ENCODE assay signal across 27 cellular contexts in genomic region chrX:65608021-65608420, GRCh38. TPM values are rescaled to one million over a fixed set of nuclear protein-coding genes. Genes with fewer than 3 reads are reported as not detected.
A peak's percentile ranks its signal among the peaks of the same experiment; 100 is the strongest.
DNase-seq lines count a peak whose midpoint lies in the region; ATAC-seq, FAIRE-seq and TF ChIP-seq lines count a peak whose summit lies in the region.
"Had no signal": no experiment of that assay in that cellular context is flagged by ENCODE, and none has a peak within 500 bp of the region (broad histone marks: within the 10 kb centered on the region; RNA-seq: fewer than 3 reads in every experiment).

No MANE protein-coding gene starts in this region.

- DNase-seq in stimulated activated naive CD8-positive, alpha-beta T cell treated with anti-CD3 and anti-CD28 coated beads, Interleukin-15, amount 100 ng/mL, for 72 hours: no peak
- no peak for DNase-seq in keratinocyte (ENCODE audit: low read depth, low spot score)
- no peak for DNase-seq in stimulated activated naive CD4-positive, alpha-beta T cell (lab: John Stamatoyannopoulos, UW)
- DNase-seq in tibial nerve (ENCODE audit: low spot score in 2 of 2): no peak
- DNase-seq: activated CD4-positive, alpha-beta T cell treated with anti-CD3 and anti-CD28 coated beads, Interleukin-2, amount 50 U/mL, for 48 hours; activated T-cell treated with anti-CD3 and anti-CD28 coated beads, Interleukin-2, amount 50 U/mL, for 24 hours; body of pancreas; DMS 273 treated with DMSO at 0.1 percent for 48 hours; effector CD8-positive, alpha-beta T cell; GOT3; kidney glomerular epithelial cell; mesendoderm; naive thymus-derived CD8-positive, alpha-beta T cell; NCI-H1105; NCI-H510A; NK-92 treated with Interleukin-12 subunit alpha and Interleukin-12 subunit beta, amount 100 ng/mL, for 24 hours; right lobe of liver; SIG-M5; stimulated activated CD4-positive, alpha-beta T cell treated with anti-CD3 and anti-CD28 coated beads, Interleukin-15, amount 100 ng/mL, for 24 hours; substantia nigra had no signal

- no peaks in the 10 kb centered on the region for H3K9me3 Mint-ChIP-seq in stimulated activated naive CD8-positive, alpha-beta T cell treated with anti-CD3 and anti-CD28 coated beads, Interleukin-15, Interleukin-2, amounts not matched to agents 100 ng/mL and 50 ng/mL, for 24 hours
- H3K9me3 Mint-ChIP-seq in stimulated activated naive CD8-positive, alpha-beta T cell treated with anti-CD3 and anti-CD28 coated beads, Interleukin-15, amount 100 ng/mL, for 72 hours: peaks cover 11 to 15% of the 10 kb centered on the region in 2 donors
- peaks cover 4% of the 10 kb centered on the region for H3K9me3 Mint-ChIP-seq in activated T-helper 17 cell treated with anti-CD3 and anti-CD28 coated beads, Interleukin-2, amount 50 U/mL, for 72 hours
- H3K9me3 Mint-ChIP-seq in stimulated activated memory B cell treated with anti-CD40 and anti-IgM and Interleukin-4, amounts not matched to agents 10 μg/mL and 1 μg/mL and 100 μg/mL, for 72 hours: peaks cover 3% of the 10 kb centered on the region
- H3K9me3 Mint-ChIP-seq: activated T-cell treated with anti-CD3 and anti-CD28 coated beads, Interleukin-2, amount 50 U/mL, for 24 hours had no signal

- ATAC-seq in stimulated activated naive CD8-positive, alpha-beta T cell treated with anti-CD3 and anti-CD28 coated beads, Interleukin-15, amount 100 ng/mL, for 72 hours: no peak
- no peak for ATAC-seq in activated T-helper 17 cell treated with anti-CD3 and anti-CD28 coated beads, Interleukin-2, amount 50 U/mL, for 72 hours (replicated peaks)
- ATAC-seq in stimulated activated memory B cell treated with anti-CD40 and anti-IgM and Interleukin-4, amounts not matched to agents 10 μg/mL and 1 μg/mL and 100 μg/mL, for 72 hours: no peak
- ATAC-seq: body of pancreas; HepG2; naive thymus-derived CD8-positive, alpha-beta T cell; Panc1 had no signal

- H3K4me3 ChIP-seq in keratinocyte (ENCODE audit: control insufficient read depth in 2 of 3, extremely low read depth in 1 of 3, insufficient read depth in 2 of 3, low read depth in 1 of 3, low read length in 3 of 3) (no peak overlapping the region), tibial nerve (no peak overlapping the region)
- H3K4me3 ChIP-seq: body of pancreas, right lobe of liver had no signal

- H3K4me1 ChIP-seq in keratinocyte (ENCODE audit: control insufficient read depth, extremely low read depth, insufficient read depth, low read length) (peaks cover 26% of the 10 kb centered on the region), tibial nerve (peaks cover 0 to 15% (median 0%) of the 10 kb centered on the region in 4 donors)
- H3K4me1 ChIP-seq: body of pancreas, parathyroid adenoma had no signal

- no peaks in the 10 kb centered on the region for H3K27me3 Mint-ChIP-seq in stimulated activated naive CD8-positive, alpha-beta T cell treated with anti-CD3 and anti-CD28 coated beads, Interleukin-15, Interleukin-2, amounts not matched to agents 100 ng/mL and 50 ng/mL, for 24 hours
- H3K27me3 Mint-ChIP-seq in stimulated activated naive CD8-positive, alpha-beta T cell treated with anti-CD3 and anti-CD28 coated beads, Interleukin-15, amount 100 ng/mL, for 72 hours: no peaks in the 10 kb centered on the region
- no peaks in the 10 kb centered on the region for H3K27me3 Mint-ChIP-seq in activated T-helper 17 cell treated with anti-CD3 and anti-CD28 coated beads, Interleukin-2, amount 50 U/mL, for 72 hours
- H3K27me3 Mint-ChIP-seq in stimulated activated memory B cell treated with anti-CD40 and anti-IgM and Interleukin-4, amounts not matched to agents 10 μg/mL and 1 μg/mL and 100 μg/mL, for 72 hours: no peaks in the 10 kb centered on the region
- H3K27me3 Mint-ChIP-seq: naive thymus-derived CD8-positive, alpha-beta T cell had no signal

- peaks cover 74% of the 10 kb centered on the region for H3K4me1 Mint-ChIP-seq in stimulated activated naive CD8-positive, alpha-beta T cell treated with anti-CD3 and anti-CD28 coated beads, Interleukin-15, Interleukin-2, amounts not matched to agents 100 ng/mL and 50 ng/mL, for 24 hours (ENCODE audit: low read depth)
- H3K4me1 Mint-ChIP-seq in stimulated activated naive CD8-positive, alpha-beta T cell treated with anti-CD3 and anti-CD28 coated beads, Interleukin-15, amount 100 ng/mL, for 72 hours: peaks cover 53% of the 10 kb centered on the region
- H3K4me1 Mint-ChIP-seq in activated T-helper 17 cell treated with anti-CD3 and anti-CD28 coated beads, Interleukin-2, amount 50 U/mL, for 72 hours: peaks cover 36% of the 10 kb centered on the region
- H3K4me1 Mint-ChIP-seq in stimulated activated memory B cell treated with anti-CD40 and anti-IgM and Interleukin-4, amounts not matched to agents 10 μg/mL and 1 μg/mL and 100 μg/mL, for 72 hours: peaks cover 8% of the 10 kb centered on the region

- no peak for TF ChIP-seq POLR2A in tibial nerve (IDR thresholded peaks at IDR 0.05)

- WGBS in tibial nerve, 2 donors: 51 to 64% methylated on average over 3 of the region's 3 CpGs

- TF ChIP-seq EP300 in tibial nerve (IDR thresholded peaks at IDR 0.05): no peak

- TF ChIP-seq CTCF in keratinocyte (optimal IDR thresholded peaks at IDR 0.05 in 1 of 3, IDR thresholded peaks at IDR 0.05 in 1 of 3, conservative IDR thresholded peaks at IDR 0.05 in 1 of 3; ENCODE audit: extremely low read depth in 1 of 3, insufficient read depth in 2 of 3, low read length in 3 of 3) (no peak), tibial nerve (IDR thresholded peaks at IDR 0.05) (no peak)

- H3K9ac ChIP-seq in keratinocyte (ENCODE audit: control insufficient read depth, extremely low read depth, insufficient read depth, low read length): no peak overlapping the region
- H3K9ac ChIP-seq: parathyroid adenoma had no signal

- H3K9me3 ChIP-seq in keratinocyte (ENCODE audit: control insufficient read depth, low read depth, low read length) (no peaks in the 10 kb centered on the region), tibial nerve (no peaks in the 10 kb centered on the region)
- H3K9me3 ChIP-seq: body of pancreas, right lobe of liver had no signal

- H3K4me2 ChIP-seq in keratinocyte (ENCODE audit: control insufficient read depth, extremely low read depth, insufficient read depth, low read depth, low read length): peak overlapping the region; percentile 34

- H3K36me3 Mint-ChIP-seq in stimulated activated naive CD8-positive, alpha-beta T cell treated with anti-CD3 and anti-CD28 coated beads, Interleukin-15, Interleukin-2, amounts not matched to agents 100 ng/mL and 50 ng/mL, for 24 hours (ENCODE audit: low read depth): peaks cover 10% of the 10 kb centered on the region
- no peaks in the 10 kb centered on the region for H3K36me3 Mint-ChIP-seq in activated T-helper 17 cell treated with anti-CD3 and anti-CD28 coated beads, Interleukin-2, amount 50 U/mL, for 72 hours (ENCODE audit: low read depth)
- H3K36me3 Mint-ChIP-seq in stimulated activated memory B cell treated with anti-CD40 and anti-IgM and Interleukin-4, amounts not matched to agents 10 μg/mL and 1 μg/mL and 100 μg/mL, for 72 hours: peaks cover 6% of the 10 kb centered on the region

- no peaks in the 10 kb centered on the region for H4K20me1 ChIP-seq in keratinocyte (ENCODE audit: control insufficient read depth, extremely low read depth, insufficient read depth, low read length)

- H3K9me1 ChIP-seq in keratinocyte (ENCODE audit: control insufficient read depth, extremely low read depth, insufficient read depth, low read length): no peaks in the 10 kb centered on the region

- H2AFZ ChIP-seq in keratinocyte (ENCODE audit: control insufficient read depth, low read length): no peak overlapping the region
- H2AFZ ChIP-seq: parathyroid adenoma had no signal

- H3K27ac ChIP-seq in keratinocyte (ENCODE audit: control insufficient read depth, insufficient read depth, low read length) (peak overlapping the region; percentile 45), tibial nerve (no peak overlapping the region)
- H3K27ac ChIP-seq: body of pancreas, C4-2B, parathyroid adenoma, right lobe of liver had no signal

- H3K36me3 ChIP-seq in keratinocyte (ENCODE audit: control insufficient read depth in 2 of 2, extremely low read depth in 1 of 2, insufficient read depth in 2 of 2, low read length in 2 of 2) (no peaks in the 10 kb centered on the region), tibial nerve (no peaks in the 10 kb centered on the region)
- H3K36me3 ChIP-seq: right lobe of liver had no signal

- no peak overlapping the region for H3K4me3 Mint-ChIP-seq in stimulated activated naive CD8-positive, alpha-beta T cell treated with anti-CD3 and anti-CD28 coated beads, Interleukin-15, Interleukin-2, amounts not matched to agents 100 ng/mL and 50 ng/mL, for 24 hours
- peak overlapping the region in 1 of 2 donors; percentile 1 for H3K4me3 Mint-ChIP-seq in stimulated activated naive CD8-positive, alpha-beta T cell treated with anti-CD3 and anti-CD28 coated beads, Interleukin-15, amount 100 ng/mL, for 72 hours
- peak overlapping the region; percentile 69 for H3K4me3 Mint-ChIP-seq in activated T-helper 17 cell treated with anti-CD3 and anti-CD28 coated beads, Interleukin-2, amount 50 U/mL, for 72 hours
- no peak overlapping the region for H3K4me3 Mint-ChIP-seq in stimulated activated memory B cell treated with anti-CD40 and anti-IgM and Interleukin-4, amounts not matched to agents 10 μg/mL and 1 μg/mL and 100 μg/mL, for 72 hours

- H3K27me3 ChIP-seq in keratinocyte (ENCODE audit: control insufficient read depth, extremely low read depth, insufficient read depth, low read length) (no peaks in the 10 kb centered on the region), tibial nerve (peaks cover 0 to 10% of the 10 kb centered on the region in 2 donors)
- H3K27me3 ChIP-seq: body of pancreas, right lobe of liver had no signal

- peak overlapping the region; percentile 19 for H3K27ac Mint-ChIP-seq in stimulated activated naive CD8-positive, alpha-beta T cell treated with anti-CD3 and anti-CD28 coated beads, Interleukin-15, Interleukin-2, amounts not matched to agents 100 ng/mL and 50 ng/mL, for 24 hours
- H3K27ac Mint-ChIP-seq in stimulated activated naive CD8-positive, alpha-beta T cell treated with anti-CD3 and anti-CD28 coated beads, Interleukin-15, amount 100 ng/mL, for 72 hours: peak overlapping the region in 1 of 2 donors; percentile 92
- peak overlapping the region; percentile 39 for H3K27ac Mint-ChIP-seq in activated T-helper 17 cell treated with anti-CD3 and anti-CD28 coated beads, Interleukin-2, amount 50 U/mL, for 72 hours
- H3K27ac Mint-ChIP-seq in stimulated activated memory B cell treated with anti-CD40 and anti-IgM and Interleukin-4, amounts not matched to agents 10 μg/mL and 1 μg/mL and 100 μg/mL, for 72 hours: no peak overlapping the region

- FAIRE-seq in keratinocyte (lab: Jason Lieb, UNC): no peak
- FAIRE-seq: HepG2 had no signal

- H3K79me2 ChIP-seq in keratinocyte (ENCODE audit: control insufficient read depth, insufficient read depth, low read length): no peaks in the 10 kb centered on the region
- H3K79me2 ChIP-seq: parathyroid adenoma had no signal

- dilution Hi-C loops in keratinocyte (cut with MboI; ENCODE audit: extremely low pct_ligation_motif_present, low sequenced_read_pairs): no loop called here

RNA-seq across cellular contexts. Expression of gene MSN, which starts 59.4 kb away (rescaled TPM):
- total RNA-seq in activated T-helper 17 cell treated with anti-CD3 and anti-CD28 coated beads, Interleukin-2, amount 50 U/mL, for 72 hours: 100 to 1,000 TPM; 436 to 440 TPM
- 392 to 551 TPM (median 421 TPM) in 3 replicates for polyA plus RNA-seq in keratinocyte
- polyA plus RNA-seq in keratinocyte (2011; ENCODE audit: low read depth): 105 TPM
- polyA plus RNA-seq in keratinocyte (2011; cell fraction: cytosol; rRNA removed): 439 and 498 TPM in 2 replicates
- 606 and 623 TPM in 2 replicates for polyA plus RNA-seq in keratinocyte (2011; cell fraction: nucleus; rRNA removed)
- 110 and 441 TPM in 2 replicates for polyA plus RNA-seq in keratinocyte (2012; ENCODE audit: low replicate concordance)
- polyA minus RNA-seq in keratinocyte: 493 to 669 TPM (median 578 TPM) in 3 replicates
- 319 TPM for polyA minus RNA-seq in keratinocyte (2011; cell fraction: cytosol; rRNA and poly(A)+ RNA removed)
- 213 and 374 TPM in 2 replicates for polyA minus RNA-seq in keratinocyte (2011; cell fraction: nucleus; rRNA and poly(A)+ RNA removed)
- total RNA-seq in tibial nerve: 100 to 1,000 TPM; 215 to 284 (median 258) TPM
- total RNA-seq: HepG2 had no signal
